ENCODE assay signal across 8 cellular contexts in the genomic region with DNA sequence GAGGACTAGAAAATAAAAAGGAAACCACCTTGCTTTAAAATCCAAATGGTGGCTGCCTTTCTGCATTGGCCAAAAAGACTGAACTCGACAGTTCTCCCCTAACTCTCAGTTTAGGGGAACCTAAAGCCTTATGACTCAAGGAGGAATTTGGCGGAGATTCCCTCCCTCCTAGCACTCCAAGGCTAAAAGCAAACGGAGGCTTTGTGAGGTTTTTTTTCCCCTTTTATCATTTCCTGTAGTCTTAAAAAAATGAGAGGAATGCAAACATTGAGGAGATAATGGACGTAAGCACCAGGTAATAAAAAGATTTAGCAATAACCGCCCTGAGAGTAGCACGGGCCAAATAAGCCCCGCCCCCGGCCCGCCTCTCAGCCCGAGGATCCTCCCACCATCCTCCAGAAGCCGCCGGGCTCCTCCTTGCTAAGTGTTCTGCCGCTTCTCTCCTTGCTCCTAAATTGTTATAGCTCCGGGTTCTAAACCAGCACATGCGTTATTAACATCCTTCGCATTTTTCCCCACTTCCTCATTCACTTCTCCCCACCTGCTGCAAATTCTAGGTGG. TPM values are rescaled to one million over a fixed set of nuclear protein-coding genes. Genes with fewer than 3 reads are reported as not detected.
DNase-seq lines count a peak whose midpoint lies in the region; ATAC-seq and TF ChIP-seq lines count a peak whose summit lies in the region.

No MANE protein-coding gene starts in this region.

- peaks cover 59% of the 10 kb centered on the region for H3K4me1 ChIP-seq in lower lobe of right lung

- TF ChIP-seq CTCF in lower lobe of right lung (IDR thresholded peaks at IDR 0.05) = no peak

- peak overlapping the region; percentile 19 for H3K4me3 ChIP-seq in lower lobe of right lung

- peak; percentile 84 to 88 for ATAC-seq in lower lobe of right lung
- no peak for ATAC-seq in HG02588 (IDR thresholded peaks at IDR 0.05; ENCODE audit: unreplicated experiment)

- H3K9me3 ChIP-seq in lower lobe of right lung = no peaks in the 10 kb centered on the region

- DNase-seq in GM04503 (ENCODE audit: low read depth) (peak; percentile 91), NCI-H146 treated with DMSO at 0.1 percent for 48 hours (lab: John Stamatoyannopoulos, UW; ENCODE audit: unreplicated experiment) (peak; percentile 34), dedifferentiated amniotic fluid mesenchymal stem cell (ENCODE audit: extremely low spot score) (peak; percentile 50), lower lobe of right lung (peak; percentile 89), OCI-M2 (lab: John Stamatoyannopoulos, UW; ENCODE audit: unreplicated experiment) (no peak)
- DNase-seq in activated CD4-positive, alpha-beta T cell treated with anti-CD3 and anti-CD28 coated beads for 4 hours = peak; percentile 50 to 61
- DNase-seq in stimulated activated CD8-positive, alpha-beta memory T cell treated with anti-CD3 and anti-CD28 coated beads, Interleukin-12 subunit alpha, Interleukin-12 subunit beta, amount 100 ng/mL, for 1 hour (ENCODE audit: low read depth) = peak; percentile 50

- peak overlapping the region; percentile 68 for H3K27ac ChIP-seq in lower lobe of right lung

- no peaks in the 10 kb centered on the region for H3K27me3 ChIP-seq in lower lobe of right lung (ENCODE audit: low read depth)

- intact Hi-C loops in lower lobe of right lung (cut with DNase I) = no loop called here

- H3K36me3 ChIP-seq in lower lobe of right lung = no peaks in the 10 kb centered on the region

RNA-seq across cellular contexts. Expression of gene KIFC3, which starts 5.8 kb away (rescaled TPM):
- 70.9 TPM for total RNA-seq in lower lobe of right lung
